ENCODE assay signal across 33 cellular contexts in genomic region chrX:94961730-94962129, GRCh38.
DNase-seq lines count a peak whose midpoint lies in the region; TF ChIP-seq lines count a peak whose summit lies in the region.
"Had no signal": no experiment of that assay in that cellular context is flagged by ENCODE, and none has a peak within 500 bp of the region (broad histone marks: within the 10 kb centered on the region; RNA-seq: fewer than 3 reads in every experiment).

No MANE protein-coding gene starts in this region.

- H3K4me3 Mint-ChIP-seq in activated T-helper 1 cell treated with anti-CD3 and anti-CD28 coated beads, Interleukin-12 subunit alpha, Interleukin-12 subunit beta, Interleukin-2, Interleukin-4 antibody, amounts not matched to agents 30 ng/mL and 10 ng/mL and 1 ng/mL, durations not matched to agents 14 hours and 24 hours and 36 hours = no peak overlapping the region
- H3K4me3 Mint-ChIP-seq: activated naive CD8-positive, alpha-beta T cell treated with anti-CD3 and anti-CD28 coated beads, Interleukin-2, amount 10 ng/mL, durations not matched to agents 7 days and 5 days; activated T-cell treated with anti-CD3 and anti-CD28 coated beads, Interleukin-2, amount 50 U/mL, for 24 hours; CD8-positive, alpha-beta T cell; central memory CD8-positive, alpha-beta T cell; endodermal cell; HFFc6; T-helper 1 cell treated with Interleukin-12 subunit alpha and Interleukin-12 subunit beta and Interleukin-4 antibody, amounts not matched to agents 30 μg/mL and 1 μg/mL, for 36 hours had no signal

- no peak overlapping the region for H2AFZ ChIP-seq in neural cell (ENCODE audit: low read depth, low read length)

- no peak overlapping the region for H3K27ac ChIP-seq in neural cell (ENCODE audit: low read length)
- H3K27ac ChIP-seq: ascending aorta, esophagus muscularis mucosa, heart left ventricle, neutrophil, right atrium auricular region, spleen, stomach had no signal

- no peaks in the 10 kb centered on the region for H3K4me1 Mint-ChIP-seq in activated T-helper 1 cell treated with anti-CD3 and anti-CD28 coated beads, Interleukin-12 subunit alpha, Interleukin-12 subunit beta, Interleukin-2, Interleukin-4 antibody, amounts not matched to agents 30 ng/mL and 10 ng/mL and 1 ng/mL, durations not matched to agents 14 hours and 24 hours and 36 hours (ENCODE audit: low read depth)
- H3K4me1 Mint-ChIP-seq: activated naive CD8-positive, alpha-beta T cell treated with anti-CD3 and anti-CD28 coated beads, Interleukin-2, amount 10 ng/mL, durations not matched to agents 7 days and 5 days; central memory CD8-positive, alpha-beta T cell had no signal

- no peaks in the 10 kb centered on the region for H3K9me3 Mint-ChIP-seq in activated T-helper 1 cell treated with anti-CD3 and anti-CD28 coated beads, Interleukin-12 subunit alpha, Interleukin-12 subunit beta, Interleukin-2, Interleukin-4 antibody, amounts not matched to agents 30 ng/mL and 10 ng/mL and 1 ng/mL, durations not matched to agents 14 hours and 24 hours and 36 hours
- H3K9me3 Mint-ChIP-seq: activated naive CD8-positive, alpha-beta T cell treated with anti-CD3 and anti-CD28 coated beads, Interleukin-2, amount 10 ng/mL, durations not matched to agents 7 days and 5 days; activated T-cell treated with anti-CD3 and anti-CD28 coated beads, Interleukin-2, amount 50 U/mL, for 24 hours; CD8-positive, alpha-beta T cell; central memory CD8-positive, alpha-beta T cell; HFFc6 had no signal

- no peaks in the 10 kb centered on the region for H3K9me2 ChIP-seq in neural cell (ENCODE audit: insufficient read depth, low read length)

- intact Hi-C loops in activated T-helper 1 cell treated with anti-CD3 and anti-CD28 coated beads, Interleukin-12 subunit alpha, Interleukin-12 subunit beta, Interleukin-2, Interleukin-4 antibody, amounts not matched to agents 30 ng/mL and 10 ng/mL and 1 ng/mL, durations not matched to agents 14 hours and 24 hours and 36 hours (cut with micrococcal nuclease) = no loop called here

- DNase-seq in NCI-H2171 treated with DMSO at 0.1 percent for 48 hours (lab: John Stamatoyannopoulos, UW) (peak; percentile 40), NCI-H2171 (lab: John Stamatoyannopoulos, UW) (no peak), HEK293T (ENCODE audit: extremely low spot score) (no peak), NCI-H69 (lab: John Stamatoyannopoulos, UW) (peak; percentile 57), NCI-H2196 treated with DMSO at 0.1 percent for 48 hours (lab: John Stamatoyannopoulos, UW; ENCODE audit: unreplicated experiment) (no peak)
- no peak for DNase-seq in activated T-helper 1 cell treated with anti-CD3 and anti-CD28 coated beads, Interleukin-12 subunit alpha, Interleukin-12 subunit beta, Interleukin-2, Interleukin-4 antibody, amounts not matched to agents 30 ng/mL and 10 ng/mL and 1 ng/mL, durations not matched to agents 14 hours and 24 hours and 36 hours (ENCODE audit: low spot score)
- DNase-seq: activated CD4-positive, CD25-positive, alpha-beta regulatory T cell; activated gamma-delta T cell treated with Interleukin-2 at 50 U/mL for 16 hours; activated naive CD8-positive, alpha-beta T cell treated with anti-CD3 and anti-CD28 coated beads, Interleukin-2, amount 10 ng/mL, durations not matched to agents 7 days and 5 days; activated T-cell treated with anti-CD3 and anti-CD28 coated beads, Interleukin-2, amount 50 U/mL, for 24 hours; CD8-positive, alpha-beta T cell; DMS79 treated with DMSO at 0.1 percent for 48 hours; endodermal cell; foreskin fibroblast; GDM1; heart left ventricle; HFFc6; left ventricle myocardium superior; NCI-H1930; NCI-H510A; PC-3; posterior cingulate gyrus; spleen; stimulated activated CD4-positive, alpha-beta T cell treated with anti-CD3 and anti-CD28 coated beads, Interleukin-2, amount 100 ng/mL, for 48 hours; stomach had no signal

- CTCF ChIA-PET in HEK293T (lab: Yijun Ruan, JAX) = no interaction called here

- H3K36me3 Mint-ChIP-seq in activated T-helper 1 cell treated with anti-CD3 and anti-CD28 coated beads, Interleukin-12 subunit alpha, Interleukin-12 subunit beta, Interleukin-2, Interleukin-4 antibody, amounts not matched to agents 30 ng/mL and 10 ng/mL and 1 ng/mL, durations not matched to agents 14 hours and 24 hours and 36 hours (ENCODE audit: low read depth) = no peaks in the 10 kb centered on the region
- H3K36me3 Mint-ChIP-seq: activated naive CD8-positive, alpha-beta T cell treated with anti-CD3 and anti-CD28 coated beads, Interleukin-2, amount 10 ng/mL, durations not matched to agents 7 days and 5 days; CD8-positive, alpha-beta T cell had no signal

- no peaks in the 10 kb centered on the region for H3K9me3 ChIP-seq in neural cell (ENCODE audit: low read length)
- H3K9me3 ChIP-seq: ascending aorta, BE2C, esophagus muscularis mucosa, heart left ventricle, neutrophil, right atrium auricular region, spleen, stomach had no signal

- H3K4me2 ChIP-seq in neural cell (ENCODE audit: low read length) = no peak overlapping the region

- no peak overlapping the region for H3K9ac ChIP-seq in neural cell (ENCODE audit: low read length)

- H3K27ac Mint-ChIP-seq in activated T-helper 1 cell treated with anti-CD3 and anti-CD28 coated beads, Interleukin-12 subunit alpha, Interleukin-12 subunit beta, Interleukin-2, Interleukin-4 antibody, amounts not matched to agents 30 ng/mL and 10 ng/mL and 1 ng/mL, durations not matched to agents 14 hours and 24 hours and 36 hours = no peak overlapping the region
- H3K27ac Mint-ChIP-seq: activated naive CD8-positive, alpha-beta T cell treated with anti-CD3 and anti-CD28 coated beads, Interleukin-2, amount 10 ng/mL, durations not matched to agents 7 days and 5 days; activated T-cell treated with anti-CD3 and anti-CD28 coated beads, Interleukin-2, amount 50 U/mL, for 24 hours; CD8-positive, alpha-beta T cell; endodermal cell; HFFc6; T-helper 1 cell treated with Interleukin-12 subunit alpha and Interleukin-12 subunit beta and Interleukin-4 antibody, amounts not matched to agents 30 μg/mL and 1 μg/mL, for 36 hours had no signal

- no peaks in the 10 kb centered on the region for H3F3A ChIP-seq in neural cell (ENCODE audit: insufficient read depth, low read length, poor library complexity, severe bottlenecking)

- no peaks in the 10 kb centered on the region for H4K20me1 ChIP-seq in neural cell (ENCODE audit: insufficient read depth)

- H3K4me3 ChIP-seq in neural cell (ENCODE audit: low read length) = peak overlapping the region; percentile 15
- H3K4me3 ChIP-seq: ascending aorta, esophagus muscularis mucosa, heart left ventricle, right atrium auricular region, spleen, stomach had no signal

- H3K79me2 ChIP-seq in neural cell (replicated peaks; ENCODE audit: insufficient read depth, low read length) = no peaks in the 10 kb centered on the region

- TF ChIP-seq RAD21 in neural cell (conservative IDR thresholded peaks at IDR 0.05) = no peak

- no peaks in the 10 kb centered on the region for H3K27me3 ChIP-seq in neural cell (ENCODE audit: insufficient read depth, low read depth, low read length)
- H3K27me3 ChIP-seq: ascending aorta, BE2C, esophagus muscularis mucosa, heart left ventricle, neutrophil, right atrium auricular region, spleen, stomach had no signal

- H3K27me3 Mint-ChIP-seq in activated T-helper 1 cell treated with anti-CD3 and anti-CD28 coated beads, Interleukin-12 subunit alpha, Interleukin-12 subunit beta, Interleukin-2, Interleukin-4 antibody, amounts not matched to agents 30 ng/mL and 10 ng/mL and 1 ng/mL, durations not matched to agents 14 hours and 24 hours and 36 hours (ENCODE audit: insufficient read depth) = no peaks in the 10 kb centered on the region
- H3K27me3 Mint-ChIP-seq: activated naive CD8-positive, alpha-beta T cell treated with anti-CD3 and anti-CD28 coated beads, Interleukin-2, amount 10 ng/mL, durations not matched to agents 7 days and 5 days; central memory CD8-positive, alpha-beta T cell had no signal

- no peak for TF ChIP-seq EP300 in neural cell (conservative IDR thresholded peaks at IDR 0.05; ENCODE audit: poor library complexity, severe bottlenecking)

- TF ChIP-seq CTCF in neural cell (IDR thresholded peaks at IDR 0.05; ENCODE audit: poor library complexity, severe bottlenecking) = no peak

- POLR2A ChIA-PET in HEK293T (lab: Yijun Ruan, JAX) = no interaction called here

- H3K36me3 ChIP-seq in neural cell (ENCODE audit: insufficient read depth, low read length) = no peaks in the 10 kb centered on the region
- H3K36me3 ChIP-seq: ascending aorta, BE2C, esophagus muscularis mucosa, heart left ventricle, neutrophil, right atrium auricular region, spleen, stomach had no signal

TF ChIP-seq in HEK293T, 16 proteins besides CTCF, POLR2A, EP300 and RAD21:
- no peak for TF ChIP-seq SP1 (IDR thresholded peaks at IDR 0.05)
- TF ChIP-seq CTBP1 (IDR thresholded peaks at IDR 0.05; ENCODE audit: borderline replicate concordance) = peak; percentile 37; the same call in 1 of the 2 replicates

TF ChIP-seq in neural cell, 6 proteins besides CTCF, POLR2A, EP300 and RAD21 (continues in another document):
- TF ChIP-seq MXI1 (conservative IDR thresholded peaks at IDR 0.05; ENCODE audit: poor library complexity, severe bottlenecking) (no peak), SMC3 (conservative IDR thresholded peaks at IDR 0.05; ENCODE audit: poor library complexity) (no peak), POLR2AphosphoS5 (IDR thresholded peaks at IDR 0.05) (no peak), REST (IDR thresholded peaks at IDR 0.05; ENCODE audit: borderline replicate concordance) (no peak)

Comparison
In these comparisons a context has a peak if more than half of its experiments do, and no peak if none do; other contexts are left out.
1. DNase-seq: peak in NCI-H2171 treated with DMSO at 0.1 percent for 48 hours (single experiment) and NCI-H69 (single experiment); none in NCI-H2171 (single experiment), HEK293T (single experiment), NCI-H2196 treated with DMSO at 0.1 percent for 48 hours (single experiment) and activated T-helper 1 cell treated with anti-CD3 and anti-CD28 coated beads, Interleukin-12 subunit alpha, Interleukin-12 subunit beta, Interleukin-2, Interleukin-4 antibody, amounts not matched to agents 30 ng/mL and 10 ng/mL and 1 ng/mL, durations not matched to agents 14 hours and 24 hours and 36 hours (single experiment).